9 cellular contexts compared by ENCODE assay signal in genomic region chr12:57460457-57461325, GRCh38. TPM values are rescaled to one million over a fixed set of nuclear protein-coding genes. Genes with fewer than 3 reads are reported as not detected.
A peak's percentile ranks its signal among the peaks of the same experiment; 100 is the strongest.
DNase-seq lines count a peak whose midpoint lies in the region; ATAC-seq and TF ChIP-seq lines count a peak whose summit lies in the region.
"Had no signal": no experiment of that assay in that cellular context is flagged by ENCODE, and none has a peak within 500 bp of the region (broad histone marks: within the 10 kb centered on the region; RNA-seq: fewer than 3 reads in every experiment).

No MANE protein-coding gene starts in this region.

- no peaks in the 10 kb centered on the region for H3K79me2 ChIP-seq in Karpas-422 (ENCODE audit: low read length)
- H3K79me2 ChIP-seq in neural progenitor cell (ENCODE audit: low read depth): no peaks in the 10 kb centered on the region

- peaks cover 26% of the 10 kb centered on the region for H3K27me3 Mint-ChIP-seq in CD4-positive, alpha-beta T cell
- peaks cover 38% of the 10 kb centered on the region for H3K27me3 Mint-ChIP-seq in neural progenitor cell (ENCODE audit: insufficient read depth, low read depth)

- H3K36me3 Mint-ChIP-seq in CD4-positive, alpha-beta T cell (ENCODE audit: low read depth): peaks cover 8% of the 10 kb centered on the region
- no peaks in the 10 kb centered on the region for H3K36me3 Mint-ChIP-seq in neural progenitor cell

- TF ChIP-seq CTCF in CD4-positive, alpha-beta T cell (IDR thresholded peaks at IDR 0.05): no peak
- TF ChIP-seq CTCF in coronary artery (IDR thresholded peaks at IDR 0.05) (no peak), neural progenitor cell (IDR thresholded peaks at IDR 0.05) (peak; percentile 35)

- H3K9ac ChIP-seq in Karpas-422 (ENCODE audit: low read length) (peak overlapping the region; percentile 83), neural progenitor cell (no peak overlapping the region)

- H3K27ac Mint-ChIP-seq in CD4-positive, alpha-beta T cell: peak overlapping the region; percentile 52
- H3K27ac Mint-ChIP-seq in neural progenitor cell: no peak overlapping the region

- H3K4me3 Mint-ChIP-seq in CD4-positive, alpha-beta T cell: peak overlapping the region; percentile 94
- H3K4me3 Mint-ChIP-seq in neural progenitor cell: peak overlapping the region; percentile 89

- ATAC-seq in CD4-positive, alpha-beta T cell (ENCODE audit: poor library complexity): no peak
- ATAC-seq in GM19467 (IDR thresholded peaks at IDR 0.05; ENCODE audit: unreplicated experiment) (no peak), GM18870 (IDR thresholded peaks at IDR 0.05; ENCODE audit: unreplicated experiment) (no peak), HG02973 (IDR thresholded peaks at IDR 0.05; ENCODE audit: unreplicated experiment) (no peak)

- no peak for DNase-seq in CD4-positive, alpha-beta T cell
- peak; percentile 71 for DNase-seq in Karpas-422
- no peak for DNase-seq in coronary artery (ENCODE audit: low spot score)
- peak; percentile 96 for DNase-seq in neural progenitor cell (ENCODE audit: low spot score)
- DNase-seq in inferior parietal cortex (ENCODE audit: extremely low spot score): no peak

- intact Hi-C loops in CD4-positive, alpha-beta T cell (cut with DNase I, micrococcal nuclease): no loop called here

- peaks cover 51% of the 10 kb centered on the region for H3K4me1 Mint-ChIP-seq in CD4-positive, alpha-beta T cell (ENCODE audit: low read depth)
- H3K4me1 Mint-ChIP-seq in neural progenitor cell: peaks cover 36% of the 10 kb centered on the region

- H3K4me1 ChIP-seq in Karpas-422 (ENCODE audit: low read length): peaks cover 43% of the 10 kb centered on the region
- peaks cover 22% of the 10 kb centered on the region for H3K4me1 ChIP-seq in neural progenitor cell

- no peak overlapping the region for H3K27ac ChIP-seq in CD4-positive, alpha-beta T cell (ENCODE audit: low read depth, low read length)
- H3K27ac ChIP-seq in Karpas-422 (ENCODE audit: low read length): no peak overlapping the region
- peak overlapping the region; percentile 41 to 92 for H3K27ac ChIP-seq in coronary artery
- H3K27ac ChIP-seq in neural progenitor cell: peak overlapping the region; percentile 35

- no peaks in the 10 kb centered on the region for H3K9me2 ChIP-seq in Karpas-422 (replicated peaks; ENCODE audit: insufficient read depth, low read length)

- no peaks in the 10 kb centered on the region for H3K9me3 ChIP-seq in CD4-positive, alpha-beta T cell (ENCODE audit: control insufficient read depth, low read length)
- no peaks in the 10 kb centered on the region for H3K9me3 ChIP-seq in Karpas-422 (ENCODE audit: low read length)
- no peaks in the 10 kb centered on the region for H3K9me3 ChIP-seq in neural progenitor cell (ENCODE audit: low read depth)

- CTCF ChIA-PET in CD4-positive, alpha-beta T cell (lab: Charles Lee): interaction anchor here (4.6 kb wide), 1 partner anchor 15 kb away, joined by 35 read pairs; no protein-coding TSS in a partner anchor

- peaks cover 33% of the 10 kb centered on the region for H3F3A ChIP-seq in neural progenitor cell (ENCODE audit: low read depth)

- H3K4me3 ChIP-seq in Karpas-422 (ENCODE audit: low read length) (peak overlapping the region; percentile 74), coronary artery (peak overlapping the region; percentile 93), neural progenitor cell (peak overlapping the region; percentile 56)

- H3K4me2 ChIP-seq in Karpas-422 (ENCODE audit: low read depth, low read length, poor library complexity, severe bottlenecking) (peak overlapping the region; percentile 98), neural progenitor cell (peak overlapping the region; percentile 86)

- H3K36me3 ChIP-seq in Karpas-422 (ENCODE audit: insufficient read depth, low read length) (no peaks in the 10 kb centered on the region), neural progenitor cell (no peaks in the 10 kb centered on the region)

- H3K9me3 Mint-ChIP-seq in CD4-positive, alpha-beta T cell: no peaks in the 10 kb centered on the region
- no peaks in the 10 kb centered on the region for H3K9me3 Mint-ChIP-seq in neural progenitor cell

- H3K27me3 ChIP-seq in CD4-positive, alpha-beta T cell (ENCODE audit: control insufficient read depth, insufficient read depth, low read length): peaks cover 9% of the 10 kb centered on the region
- H3K27me3 ChIP-seq in Karpas-422 (ENCODE audit: low read length): no peaks in the 10 kb centered on the region
- peaks cover 16% of the 10 kb centered on the region for H3K27me3 ChIP-seq in neural progenitor cell

- POLR2A ChIA-PET in CD4-positive, alpha-beta T cell (lab: Charles Lee): interaction anchor here (0.7 to 6.5 kb wide), 5 partner anchors 9 to 231 kb away, joined by 3 to 93 read pairs (median 4); partner anchors contain the start of genes ARHGAP9, DCTN2 and SHMT2

- no peaks in the 10 kb centered on the region for H4K20me1 ChIP-seq in Karpas-422 (ENCODE audit: insufficient read depth, low read depth, low read length)
- H4K20me1 ChIP-seq in neural progenitor cell (ENCODE audit: low read depth): peaks cover 20% of the 10 kb centered on the region

- H2AFZ ChIP-seq in Karpas-422 (ENCODE audit: low read length) (no peak overlapping the region), neural progenitor cell (replicated peaks) (no peak overlapping the region)

RNA-seq across cellular contexts. Expression of gene GLI1, which starts 1.1 kb away (rescaled TPM):
- under 1 TPM; 0.31 to 0.85 TPM for total RNA-seq in CD4-positive, alpha-beta T cell
- total RNA-seq in Karpas-422 (2014; rRNA removed; shearing (Covaris generic); ENCODE audit: low replicate concordance): 1.9 and 9.3 TPM in 2 replicates
- 0.12 and 0.71 TPM in 2 replicates for total RNA-seq in neural progenitor cell (ENCODE audit: low replicate concordance)

RNA-seq across cellular contexts. Expression of gene INHBE, which starts 5.6 kb away (rescaled TPM):
- not detected for total RNA-seq in CD4-positive, alpha-beta T cell
- 14.3 and 17.9 TPM in 2 replicates for total RNA-seq in Karpas-422 (2014; rRNA removed; shearing (Covaris generic); ENCODE audit: low replicate concordance)
- total RNA-seq in neural progenitor cell (ENCODE audit: low replicate concordance): 2.6 TPM in 1 of 2 replicates, not detected in the other
- total RNA-seq: frontal cortex had no signal

RNA-seq across cellular contexts. Expression of gene ARHGAP9, which starts 19.0 kb away (rescaled TPM):
- 100 to 1,000 TPM; 354 to 370 TPM for total RNA-seq in CD4-positive, alpha-beta T cell
- 6.7 and 12.3 TPM in 2 replicates for total RNA-seq in Karpas-422 (2014; rRNA removed; shearing (Covaris generic); ENCODE audit: low replicate concordance)
- total RNA-seq in neural progenitor cell (ENCODE audit: low replicate concordance): 0.62 TPM in 1 of 2 replicates, not detected in the other

RNA-seq across cellular contexts. Expression of gene INHBC, which starts 26.1 kb away (rescaled TPM):
- total RNA-seq in CD4-positive, alpha-beta T cell: under 1 TPM; 0.20 to 0.33 TPM
- total RNA-seq in Karpas-422 (2014; rRNA removed; shearing (Covaris generic); ENCODE audit: low replicate concordance): 0.11 TPM in 1 of 2 replicates, not detected in the other
- 0.06 TPM in 1 of 2 replicates, not detected in the other for total RNA-seq in neural progenitor cell (ENCODE audit: low replicate concordance)
- total RNA-seq: frontal cortex had no signal

RNA-seq across cellular contexts. Expression of gene MARS1, which starts 27.2 kb away (rescaled TPM):
- total RNA-seq in CD4-positive, alpha-beta T cell: 100 to 1,000 TPM; 203 to 204 TPM
- 204 and 260 TPM in 2 replicates for total RNA-seq in Karpas-422 (2014; rRNA removed; shearing (Covaris generic); ENCODE audit: low replicate concordance)
- 109 and 116 TPM in 2 replicates for total RNA-seq in neural progenitor cell (ENCODE audit: low replicate concordance)

Comparison
In these comparisons a context has a peak if more than half of its experiments do, and no peak if none do; other contexts are left out.
1. DNase-seq: peak in Karpas-422 (single experiment) and neural progenitor cell (single experiment); none in CD4-positive, alpha-beta T cell (0 of 10), coronary artery (single experiment) and inferior parietal cortex (single experiment).
2. H3K27ac ChIP-seq: peak in coronary artery (2 of 2) and neural progenitor cell (single experiment); none in CD4-positive, alpha-beta T cell (single experiment) and Karpas-422 (single experiment).
3. RNA of gene ARHGAP9, which starts 19.0 kb away (total RNA-seq): 354 to 370 TPM in CD4-positive, alpha-beta T cell; 6.7 to 12.3 TPM in Karpas-422 and 0.62 TPM in neural progenitor cell; every median in the first group is over 10 times any median in the second.
4. Peak in every context shown above with its lines, with median percentiles within 50 percentile points of each other: H3K4me3 ChIP-seq.